ENCODE assay signal across 30 cellular contexts in genomic region chr1:113995382-113995781, GRCh38.
"Had no signal": no experiment of that assay in that cellular context is flagged by ENCODE, and none has a peak within 500 bp of the region (broad histone marks: within the 10 kb centered on the region; RNA-seq: fewer than 3 reads in every experiment).

No MANE protein-coding gene starts in this region.

- H3K27ac Mint-ChIP-seq: naive thymus-derived CD4-positive, alpha-beta T cell; natural killer cell; nephron; neural progenitor cell; progenitor cell of endocrine pancreas; stimulated activated memory B cell treated with anti-CD40 and anti-IgM and Interleukin-4, amounts not matched to agents 10 μg/mL and 1 μg/mL and 100 μg/mL, for 72 hours; stimulated activated naive CD8-positive, alpha-beta T cell treated with anti-CD3 and anti-CD28 coated beads, Interleukin-15, amount 100 ng/mL, for 72 hours had no signal

- H3K36me3 Mint-ChIP-seq: neural progenitor cell had no signal

- H3K4me3 ChIP-seq: neural progenitor cell, ovary, psoas muscle, skin epidermis, smooth muscle cell, spleen, suprapubic skin, testis, tibial nerve, upper lobe of left lung, vagina had no signal

- H3K4me3 Mint-ChIP-seq: naive thymus-derived CD4-positive, alpha-beta T cell; natural killer cell; nephron; neural progenitor cell; stimulated activated memory B cell treated with anti-CD40 and anti-IgM and Interleukin-4, amounts not matched to agents 10 μg/mL and 1 μg/mL and 100 μg/mL, for 72 hours; stimulated activated naive CD8-positive, alpha-beta T cell treated with anti-CD3 and anti-CD28 coated beads, Interleukin-15, amount 100 ng/mL, for 72 hours had no signal

- H3K27ac ChIP-seq: neural progenitor cell, ovary, parathyroid adenoma, psoas muscle, skin epidermis, spleen, suprapubic skin, testis, tibial nerve, upper lobe of left lung, vagina had no signal

- H3K27me3 ChIP-seq: neural progenitor cell, ovary, spleen, suprapubic skin, testis, tibial nerve, upper lobe of left lung, vagina had no signal

- H3K36me3 ChIP-seq: neural progenitor cell, ovary, spleen, suprapubic skin, tibial nerve, upper lobe of left lung, vagina had no signal

- H3K4me1 Mint-ChIP-seq: natural killer cell; stimulated activated memory B cell treated with anti-CD40 and anti-IgM and Interleukin-4, amounts not matched to agents 10 μg/mL and 1 μg/mL and 100 μg/mL, for 72 hours had no signal

- H3K9me3 ChIP-seq: ovary, suprapubic skin, testis, vagina had no signal

- H3K4me1 ChIP-seq: parathyroid adenoma, suprapubic skin, testis, vagina had no signal

- DNase-seq: naive thymus-derived CD4-positive, alpha-beta T cell; natural killer cell; occipital lobe; ovary; posterior cingulate gyrus; psoas muscle; right cardiac atrium; spleen; stimulated activated CD4-positive, alpha-beta T cell treated with anti-CD3 and anti-CD28 coated beads, Interleukin-12 subunit alpha, Interleukin-12 subunit beta, amount 100 ng/mL, for 4 hours; stimulated activated CD4-positive, alpha-beta T cell treated with anti-CD3 and anti-CD28 coated beads, Interleukin-1b, Interleukin-23, amount 100 ng/mL, for 48 hours; stimulated activated CD4-positive, alpha-beta T cell treated with anti-CD3 and anti-CD28 coated beads, Interleukin-4, amount 100 ng/mL, for 1 hour; stimulated activated CD4-positive, alpha-beta T cell treated with anti-CD3 and anti-CD28 coated beads, Interleukin-4, amount 100 ng/mL, for 4 hours; stimulated activated CD8-positive, alpha-beta memory T cell treated with anti-CD3 and anti-CD28 coated beads, Interleukin-4, amount 100 ng/mL, for 48 hours; stimulated activated naive CD4-positive, alpha-beta T cell; stimulated activated naive CD8-positive, alpha-beta T cell treated with anti-CD3 and anti-CD28 coated beads, Interleukin-15, amount 100 ng/mL, for 72 hours; stimulated activated naive CD8-positive, alpha-beta T cell treated with anti-CD3 and anti-CD28 coated beads, Interleukin-15, Interleukin-2, amounts not matched to agents 100 U/mL and 50 U/mL, for 24 hours; substantia nigra; testis; trophoblast cell; upper lobe of left lung had no signal
